ENCODE assay signal across 1 cellular context in the genomic region with DNA sequence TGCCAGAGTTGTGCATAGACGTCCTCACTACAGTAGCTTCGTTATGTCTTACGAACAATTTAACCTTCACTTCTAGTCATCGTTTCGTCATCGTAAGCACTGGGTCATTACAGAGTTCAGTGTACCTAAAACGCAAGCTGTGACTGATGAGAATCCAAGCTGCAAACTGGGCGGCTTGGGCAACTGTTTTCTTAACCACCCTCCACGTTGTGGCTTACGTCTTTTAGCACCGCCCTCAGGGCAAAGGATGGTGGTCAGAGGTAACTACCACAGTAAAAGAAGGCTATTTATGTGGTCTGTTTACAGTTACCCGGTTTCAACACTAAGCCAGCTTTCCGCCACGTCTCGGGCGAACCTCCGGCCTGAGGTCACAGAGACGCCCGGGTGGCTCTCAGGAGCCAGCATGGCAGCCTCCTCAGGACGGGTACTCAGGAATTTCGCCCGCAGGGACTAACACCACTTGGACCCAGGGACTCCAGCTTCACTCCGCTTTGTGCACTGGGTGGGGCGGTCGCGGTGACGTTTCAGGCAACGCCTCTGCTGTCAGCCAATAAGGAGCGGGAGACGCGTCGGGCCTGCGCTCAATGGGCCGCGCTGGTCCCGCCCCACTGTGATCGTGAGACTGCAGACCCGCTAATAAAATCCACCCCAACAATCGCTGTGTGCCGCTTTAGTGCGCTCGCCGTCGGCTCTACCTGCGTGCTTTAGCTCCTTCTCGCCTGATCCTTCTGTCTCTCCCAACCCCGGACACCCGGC.
A peak's percentile ranks its signal among the peaks of the same experiment; 100 is the strongest.
TF ChIP-seq lines count a peak whose summit lies in the region.

TSS of gene CTH (plus strand) at position 665 of the 756 bp plus-strand sequence. CDS start 148 bp downstream, outside the sequence.

TF ChIP-seq in GM12878, 131 proteins besides CTCF, POLR2A, EP300 and RAD21 (continued from another document and continues in another):
- TF ChIP-seq IRF3 (IDR thresholded peaks at IDR 0.05) (peak; percentile 60; the same call in 1 of the 2 replicates), RFX5 (IDR thresholded peaks at IDR 0.05; ENCODE audit: low read depth, low read length) (peak; percentile 85), PAX8 (IDR thresholded peaks at IDR 0.05) (no peak), YBX1 (IDR thresholded peaks at IDR 0.05) (no peak), IRF4 (IDR thresholded peaks at IDR 0.05; ENCODE audit: low read depth, low read length) (peak; percentile 23; the same call in 1 of the 2 replicates), SUZ12 (IDR thresholded peaks at IDR 0.05; ENCODE audit: unreplicated experiment) (no peak), NRF1 (conservative IDR thresholded peaks at IDR 0.05; ENCODE audit: low read depth, low read length) (0 out of 2 replicates have a peak, but pooled peaks have one; percentile 15), SREBF2 (IDR thresholded peaks at IDR 0.05; ENCODE audit: low read length) (no peak), BCLAF1 (IDR thresholded peaks at IDR 0.05) (no peak), MTA2 (IDR thresholded peaks at IDR 0.05; ENCODE audit: low read depth) (peak; percentile 68), CHD2 (IDR thresholded peaks at IDR 0.05; ENCODE audit: borderline replicate concordance, low read depth, low read length) (peak; percentile 70; the same call in 1 of the 2 replicates), NR2F1 (conservative IDR thresholded peaks at IDR 0.05) (peak; percentile 79), IKZF1 (conservative IDR thresholded peaks at IDR 0.05) (peak; percentile 86), ZNF24 (IDR thresholded peaks at IDR 0.05) (no peak), ESRRA (IDR thresholded peaks at IDR 0.05; ENCODE audit: low read length) (no peak), SP1 (IDR thresholded peaks at IDR 0.05; ENCODE audit: low read depth, low read length) (peak; percentile 93), BHLHE40 (IDR thresholded peaks at IDR 0.05; ENCODE audit: borderline replicate concordance in 1 of 2, low read depth in 2 of 2, low read length in 1 of 2) (peak in 1 of 2 experiments; percentile 42; a peak in 1 of 4 replicates), ZZZ3 (IDR thresholded peaks at IDR 0.05; ENCODE audit: control insufficient read depth, insufficient read length, low read depth) (no peak), ZNF274 (IDR thresholded peaks at IDR 0.05; ENCODE audit: insufficient read depth, insufficient read length) (no peak), TCF3 (IDR thresholded peaks at IDR 0.05; ENCODE audit: borderline replicate concordance, insufficient read depth, low read depth, low read length) (no peak), RB1 (IDR thresholded peaks at IDR 0.05; ENCODE audit: borderline replicate concordance) (no peak), RAD51 (IDR thresholded peaks at IDR 0.05) (no peak), MEF2A (IDR thresholded peaks at IDR 0.05; ENCODE audit: insufficient read depth, low read depth, low read length) (no peak), MEF2B (IDR thresholded peaks at IDR 0.05; ENCODE audit: partially characterized antibody, poor library complexity, severe bottlenecking) (peak; percentile 59), CHD1 (IDR thresholded peaks at IDR 0.05; ENCODE audit: low read depth, low read length) (no peak), MTA3 (IDR thresholded peaks at IDR 0.05; ENCODE audit: borderline replicate concordance, low read length) (no peak), ZNF622 (IDR thresholded peaks at IDR 0.05) (no peak), NBN (IDR thresholded peaks at IDR 0.05) (peak; percentile 84; the same call in 1 of the 2 replicates), SPI1 (IDR thresholded peaks at IDR 0.05; ENCODE audit: borderline replicate concordance, insufficient read depth, low read depth, low read length) (no peak), SMARCA5 (IDR thresholded peaks at IDR 0.05) (no peak), POLR2AphosphoS2 (IDR thresholded peaks at IDR 0.05; ENCODE audit: low read depth, low read length) (0 out of 2 replicates have a peak, but pooled peaks have one; percentile 51)
- TF ChIP-seq, protein P1, sequence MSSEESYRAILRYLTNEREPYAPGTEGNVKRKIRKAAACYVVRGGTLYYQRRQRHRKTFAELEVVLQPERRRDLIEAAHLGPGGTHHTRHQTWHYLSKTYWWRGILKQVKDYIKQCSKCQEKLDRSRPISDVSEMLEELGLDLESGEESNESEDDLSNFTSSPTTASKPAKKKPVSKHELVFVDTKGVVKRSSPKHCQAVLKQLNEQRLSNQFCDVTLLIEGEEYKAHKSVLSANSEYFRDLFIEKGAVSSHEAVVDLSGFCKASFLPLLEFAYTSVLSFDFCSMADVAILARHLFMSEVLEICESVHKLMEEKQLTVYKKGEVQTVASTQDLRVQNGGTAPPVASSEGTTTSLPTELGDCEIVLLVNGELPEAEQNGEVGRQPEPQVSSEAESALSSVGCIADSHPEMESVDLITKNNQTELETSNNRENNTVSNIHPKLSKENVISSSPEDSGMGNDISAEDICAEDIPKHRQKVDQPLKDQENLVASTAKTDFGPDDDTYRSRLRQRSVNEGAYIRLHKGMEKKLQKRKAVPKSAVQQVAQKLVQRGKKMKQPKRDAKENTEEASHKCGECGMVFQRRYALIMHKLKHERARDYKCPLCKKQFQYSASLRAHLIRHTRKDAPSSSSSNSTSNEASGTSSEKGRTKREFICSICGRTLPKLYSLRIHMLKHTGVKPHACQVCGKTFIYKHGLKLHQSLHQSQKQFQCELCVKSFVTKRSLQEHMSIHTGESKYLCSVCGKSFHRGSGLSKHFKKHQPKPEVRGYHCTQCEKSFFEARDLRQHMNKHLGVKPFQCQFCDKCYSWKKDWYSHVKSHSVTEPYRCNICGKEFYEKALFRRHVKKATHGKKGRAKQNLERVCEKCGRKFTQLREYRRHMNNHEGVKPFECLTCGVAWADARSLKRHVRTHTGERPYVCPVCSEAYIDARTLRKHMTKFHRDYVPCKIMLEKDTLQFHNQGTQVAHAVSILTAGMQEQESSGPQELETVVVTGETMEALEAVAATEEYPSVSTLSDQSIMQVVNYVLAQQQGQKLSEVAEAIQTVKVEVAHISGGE (CRISPR knock-in tag; IDR thresholded peaks at IDR 0.05), result no peak
- TF ChIP-seq, protein P2, sequence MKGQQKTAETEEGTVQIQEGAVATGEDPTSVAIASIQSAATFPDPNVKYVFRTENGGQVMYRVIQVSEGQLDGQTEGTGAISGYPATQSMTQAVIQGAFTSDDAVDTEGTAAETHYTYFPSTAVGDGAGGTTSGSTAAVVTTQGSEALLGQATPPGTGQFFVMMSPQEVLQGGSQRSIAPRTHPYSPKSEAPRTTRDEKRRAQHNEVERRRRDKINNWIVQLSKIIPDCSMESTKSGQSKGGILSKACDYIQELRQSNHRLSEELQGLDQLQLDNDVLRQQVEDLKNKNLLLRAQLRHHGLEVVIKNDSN (IDR thresholded peaks at IDR 0.05; ENCODE audit: borderline replicate concordance, extremely low read length, insufficient read depth, low read depth, low read length), result no peak
- TF ChIP-seq, protein P3, sequence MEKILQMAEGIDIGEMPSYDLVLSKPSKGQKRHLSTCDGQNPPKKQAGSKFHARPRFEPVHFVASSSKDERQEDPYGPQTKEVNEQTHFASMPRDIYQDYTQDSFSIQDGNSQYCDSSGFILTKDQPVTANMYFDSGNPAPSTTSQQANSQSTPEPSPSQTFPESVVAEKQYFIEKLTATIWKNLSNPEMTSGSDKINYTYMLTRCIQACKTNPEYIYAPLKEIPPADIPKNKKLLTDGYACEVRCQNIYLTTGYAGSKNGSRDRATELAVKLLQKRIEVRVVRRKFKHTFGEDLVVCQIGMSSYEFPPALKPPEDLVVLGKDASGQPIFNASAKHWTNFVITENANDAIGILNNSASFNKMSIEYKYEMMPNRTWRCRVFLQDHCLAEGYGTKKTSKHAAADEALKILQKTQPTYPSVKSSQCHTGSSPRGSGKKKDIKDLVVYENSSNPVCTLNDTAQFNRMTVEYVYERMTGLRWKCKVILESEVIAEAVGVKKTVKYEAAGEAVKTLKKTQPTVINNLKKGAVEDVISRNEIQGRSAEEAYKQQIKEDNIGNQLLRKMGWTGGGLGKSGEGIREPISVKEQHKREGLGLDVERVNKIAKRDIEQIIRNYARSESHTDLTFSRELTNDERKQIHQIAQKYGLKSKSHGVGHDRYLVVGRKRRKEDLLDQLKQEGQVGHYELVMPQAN (conservative IDR thresholded peaks at IDR 0.05), result no peak; the same call in 1 of the 2 replicates
- TF ChIP-seq, protein P4, sequence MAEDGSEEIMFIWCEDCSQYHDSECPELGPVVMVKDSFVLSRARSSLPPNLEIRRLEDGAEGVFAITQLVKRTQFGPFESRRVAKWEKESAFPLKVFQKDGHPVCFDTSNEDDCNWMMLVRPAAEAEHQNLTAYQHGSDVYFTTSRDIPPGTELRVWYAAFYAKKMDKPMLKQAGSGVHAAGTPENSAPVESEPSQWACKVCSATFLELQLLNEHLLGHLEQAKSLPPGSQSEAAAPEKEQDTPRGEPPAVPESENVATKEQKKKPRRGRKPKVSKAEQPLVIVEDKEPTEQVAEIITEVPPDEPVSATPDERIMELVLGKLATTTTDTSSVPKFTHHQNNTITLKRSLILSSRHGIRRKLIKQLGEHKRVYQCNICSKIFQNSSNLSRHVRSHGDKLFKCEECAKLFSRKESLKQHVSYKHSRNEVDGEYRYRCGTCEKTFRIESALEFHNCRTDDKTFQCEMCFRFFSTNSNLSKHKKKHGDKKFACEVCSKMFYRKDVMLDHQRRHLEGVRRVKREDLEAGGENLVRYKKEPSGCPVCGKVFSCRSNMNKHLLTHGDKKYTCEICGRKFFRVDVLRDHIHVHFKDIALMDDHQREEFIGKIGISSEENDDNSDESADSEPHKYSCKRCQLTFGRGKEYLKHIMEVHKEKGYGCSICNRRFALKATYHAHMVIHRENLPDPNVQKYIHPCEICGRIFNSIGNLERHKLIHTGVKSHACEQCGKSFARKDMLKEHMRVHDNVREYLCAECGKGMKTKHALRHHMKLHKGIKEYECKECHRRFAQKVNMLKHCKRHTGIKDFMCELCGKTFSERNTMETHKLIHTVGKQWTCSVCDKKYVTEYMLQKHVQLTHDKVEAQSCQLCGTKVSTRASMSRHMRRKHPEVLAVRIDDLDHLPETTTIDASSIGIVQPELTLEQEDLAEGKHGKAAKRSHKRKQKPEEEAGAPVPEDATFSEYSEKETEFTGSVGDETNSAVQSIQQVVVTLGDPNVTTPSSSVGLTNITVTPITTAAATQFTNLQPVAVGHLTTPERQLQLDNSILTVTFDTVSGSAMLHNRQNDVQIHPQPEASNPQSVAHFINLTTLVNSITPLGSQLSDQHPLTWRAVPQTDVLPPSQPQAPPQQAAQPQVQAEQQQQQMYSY (CRISPR knock-in tag; IDR thresholded peaks at IDR 0.05), result no peak
- TF ChIP-seq, protein P5, sequence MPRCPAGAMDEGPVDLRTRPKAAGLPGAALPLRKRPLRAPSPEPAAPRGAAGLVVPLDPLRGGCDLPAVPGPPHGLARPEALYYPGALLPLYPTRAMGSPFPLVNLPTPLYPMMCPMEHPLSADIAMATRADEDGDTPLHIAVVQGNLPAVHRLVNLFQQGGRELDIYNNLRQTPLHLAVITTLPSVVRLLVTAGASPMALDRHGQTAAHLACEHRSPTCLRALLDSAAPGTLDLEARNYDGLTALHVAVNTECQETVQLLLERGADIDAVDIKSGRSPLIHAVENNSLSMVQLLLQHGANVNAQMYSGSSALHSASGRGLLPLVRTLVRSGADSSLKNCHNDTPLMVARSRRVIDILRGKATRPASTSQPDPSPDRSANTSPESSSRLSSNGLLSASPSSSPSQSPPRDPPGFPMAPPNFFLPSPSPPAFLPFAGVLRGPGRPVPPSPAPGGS (IDR thresholded peaks at IDR 0.05; ENCODE audit: borderline replicate concordance, insufficient read depth, low read depth, low read length, poor library complexity, severe bottlenecking), result no peak
- TF ChIP-seq, protein P6, sequence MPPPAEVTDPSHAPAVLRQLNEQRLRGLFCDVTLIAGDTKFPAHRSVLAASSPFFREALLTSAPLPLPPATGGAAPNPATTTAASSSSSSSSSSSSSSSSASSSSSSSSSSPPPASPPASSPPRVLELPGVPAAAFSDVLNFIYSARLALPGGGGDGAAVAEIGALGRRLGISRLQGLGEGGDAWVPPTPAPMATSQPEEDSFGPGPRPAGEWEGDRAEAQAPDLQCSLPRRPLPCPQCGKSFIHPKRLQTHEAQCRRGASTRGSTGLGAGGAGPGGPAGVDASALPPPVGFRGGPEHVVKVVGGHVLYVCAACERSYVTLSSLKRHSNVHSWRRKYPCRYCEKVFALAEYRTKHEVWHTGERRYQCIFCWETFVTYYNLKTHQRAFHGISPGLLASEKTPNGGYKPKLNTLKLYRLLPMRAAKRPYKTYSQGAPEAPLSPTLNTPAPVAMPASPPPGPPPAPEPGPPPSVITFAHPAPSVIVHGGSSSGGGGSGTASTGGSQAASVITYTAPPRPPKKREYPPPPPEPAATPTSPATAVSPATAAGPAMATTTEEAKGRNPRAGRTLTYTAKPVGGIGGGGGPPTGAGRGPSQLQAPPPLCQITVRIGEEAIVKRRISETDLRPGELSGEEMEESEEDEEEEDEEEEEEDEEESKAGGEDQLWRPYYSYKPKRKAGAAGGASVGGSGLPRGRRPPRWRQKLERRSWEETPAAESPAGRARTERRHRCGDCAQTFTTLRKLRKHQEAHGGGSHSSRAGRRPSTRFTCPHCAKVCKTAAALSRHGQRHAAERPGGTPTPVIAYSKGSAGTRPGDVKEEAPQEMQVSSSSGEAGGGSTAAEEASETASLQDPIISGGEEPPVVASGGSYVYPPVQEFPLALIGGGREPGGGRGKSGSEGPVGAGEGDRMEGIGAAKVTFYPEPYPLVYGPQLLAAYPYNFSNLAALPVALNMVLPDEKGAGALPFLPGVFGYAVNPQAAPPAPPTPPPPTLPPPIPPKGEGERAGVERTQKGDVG (CRISPR knock-in tag; IDR thresholded peaks at IDR 0.05), result no peak
